15 cellular contexts compared by ENCODE assay signal in genomic region chr3:82082796-82083195, GRCh38.
"Had no signal": no experiment of that assay in that cellular context is flagged by ENCODE, and none has a peak within 500 bp of the region (broad histone marks: within the 10 kb centered on the region; RNA-seq: fewer than 3 reads in every experiment).

No MANE protein-coding gene starts in this region.

- H3K4me1 Mint-ChIP-seq: activated naive CD8-positive, alpha-beta T cell treated with anti-CD3 and anti-CD28 coated beads, Interleukin-2, amount 50 U/mL, for 24 hours; memory B cell; T-helper 17 cell had no signal

- H3K4me3 Mint-ChIP-seq: activated CD8-positive, alpha-beta T cell treated with anti-CD3 and anti-CD28 coated beads, Interleukin-2, amount 10 ng/mL, durations not matched to agents 7 days and 5 days; activated naive CD8-positive, alpha-beta T cell treated with anti-CD3 and anti-CD28 coated beads, Interleukin-2, amount 50 U/mL, for 24 hours; activated T-helper 1 cell treated with anti-CD3 and anti-CD28 coated beads, Interleukin-12 subunit alpha, Interleukin-12 subunit beta, Interleukin-2, Interleukin-4 antibody, amounts not matched to agents 30 ng/mL and 10 ng/mL and 1 ng/mL, durations not matched to agents 14 hours and 24 hours and 36 hours; dendritic cell treated with granulocyte-macrophage colony-stimulating factor and Interleukin-4, amounts not matched to agents 40 ng/mL and 50 ng/mL, for 4 days; memory B cell; nephron; T-helper 17 cell; WTC11 had no signal

- H3K27ac ChIP-seq: psoas muscle, thyroid gland had no signal

- H3K36me3 ChIP-seq: thyroid gland had no signal

- H3K27me3 ChIP-seq: thyroid gland had no signal

- H3K9me3 Mint-ChIP-seq: activated naive CD8-positive, alpha-beta T cell treated with anti-CD3 and anti-CD28 coated beads, Interleukin-2, amount 50 U/mL, for 24 hours; activated T-helper 1 cell treated with anti-CD3 and anti-CD28 coated beads, Interleukin-12 subunit alpha, Interleukin-12 subunit beta, Interleukin-2, Interleukin-4 antibody, amounts not matched to agents 30 ng/mL and 10 ng/mL and 1 ng/mL, durations not matched to agents 14 hours and 24 hours and 36 hours; dendritic cell treated with granulocyte-macrophage colony-stimulating factor and Interleukin-4, amounts not matched to agents 40 ng/mL and 50 ng/mL, for 4 days; memory B cell; nephron; WTC11 had no signal

- H3K9me3 ChIP-seq: psoas muscle, thyroid gland had no signal

- DNase-seq: activated CD4-positive, alpha-beta T cell treated with anti-CD3 and anti-CD28 coated beads for 48 hours; activated CD8-positive, alpha-beta T cell treated with anti-CD3 and anti-CD28 coated beads, Interleukin-2, amount 10 ng/mL, durations not matched to agents 7 days and 5 days; activated naive CD4-positive, alpha-beta T cell; activated naive CD8-positive, alpha-beta T cell treated with anti-CD3 and anti-CD28 coated beads, Interleukin-2, amount 50 U/mL, for 24 hours; occipital lobe; psoas muscle; T-helper 17 cell; thyroid gland had no signal

- H3K27ac Mint-ChIP-seq: activated CD8-positive, alpha-beta T cell treated with anti-CD3 and anti-CD28 coated beads, Interleukin-2, amount 10 ng/mL, durations not matched to agents 7 days and 5 days; activated naive CD8-positive, alpha-beta T cell treated with anti-CD3 and anti-CD28 coated beads, Interleukin-2, amount 50 U/mL, for 24 hours; activated T-helper 1 cell treated with anti-CD3 and anti-CD28 coated beads, Interleukin-12 subunit alpha, Interleukin-12 subunit beta, Interleukin-2, Interleukin-4 antibody, amounts not matched to agents 30 ng/mL and 10 ng/mL and 1 ng/mL, durations not matched to agents 14 hours and 24 hours and 36 hours; dendritic cell treated with granulocyte-macrophage colony-stimulating factor and Interleukin-4, amounts not matched to agents 40 ng/mL and 50 ng/mL, for 4 days; memory B cell; nephron; T-helper 17 cell; WTC11 had no signal

- FAIRE-seq: urothelium cell line had no signal

- H3K27me3 Mint-ChIP-seq: activated naive CD8-positive, alpha-beta T cell treated with anti-CD3 and anti-CD28 coated beads, Interleukin-2, amount 50 U/mL, for 24 hours; dendritic cell treated with granulocyte-macrophage colony-stimulating factor and Interleukin-4, amounts not matched to agents 40 ng/mL and 50 ng/mL, for 4 days; T-helper 17 cell had no signal

- H3K36me3 Mint-ChIP-seq: memory B cell, WTC11 had no signal

- ATAC-seq: activated CD8-positive, alpha-beta T cell treated with anti-CD3 and anti-CD28 coated beads, Interleukin-2, amount 10 ng/mL, durations not matched to agents 7 days and 5 days; activated naive CD8-positive, alpha-beta T cell treated with anti-CD3 and anti-CD28 coated beads, Interleukin-2, amount 50 U/mL, for 24 hours; left lobe of liver; psoas muscle; T-helper 17 cell; WTC11 had no signal

- H3K4me1 ChIP-seq: psoas muscle, thyroid gland had no signal

- H3K4me3 ChIP-seq: psoas muscle, thyroid gland had no signal
